17 cellular contexts compared by ENCODE assay signal in genomic region chr14:58077621-58078020, GRCh38.
DNase-seq lines count a peak whose midpoint lies in the region; TF ChIP-seq lines count a peak whose summit lies in the region.
"Had no signal": no experiment of that assay in that cellular context is flagged by ENCODE, and none has a peak within 500 bp of the region (broad histone marks: within the 10 kb centered on the region; RNA-seq: fewer than 3 reads in every experiment).

No MANE protein-coding gene starts in this region.

- H3K27me3 ChIP-seq in HUES6 (ENCODE audit: control insufficient read depth, insufficient read depth, low read length), result no peaks in the 10 kb centered on the region
- H3K27me3 ChIP-seq: Peyer's patch, testis had no signal

- in situ Hi-C loops in ACHN (cut with HindIII; ENCODE audit: low pct_ligation_motif_present, low pct_unique_long_range_greater_than_20kb, low sequenced_read_pairs), result no loop called here

- H3K4me3 Mint-ChIP-seq in MCF 10A (ENCODE audit: unreplicated experiment), result no peak overlapping the region
- H3K4me3 Mint-ChIP-seq: activated CD4-positive, alpha-beta T cell treated with anti-CD3 and anti-CD28 coated beads, Interleukin-2, amount 10 ng/mL, durations not matched to agents 24 days and 14 days; activated T-cell treated with anti-CD3 and anti-CD28 coated beads, Interleukin-2, amount 50 U/mL, for 72 hours had no signal

- peaks cover 22% of the 10 kb centered on the region for H3K4me1 ChIP-seq in HUES6 (ENCODE audit: control insufficient read depth, insufficient read depth, low read length)
- H3K4me1 ChIP-seq: lower lobe of right lung, testis had no signal

- H3K9me3 ChIP-seq in HUES6 (ENCODE audit: control insufficient read depth, insufficient read depth, low read depth, low read length), result no peaks in the 10 kb centered on the region
- H3K9me3 ChIP-seq: A549, lower lobe of right lung, Peyer's patch, testis had no signal

- no peak for TF ChIP-seq CTCF in MCF 10A (IDR thresholded peaks at IDR 0.05; ENCODE audit: unreplicated experiment)

- H3K27me3 Mint-ChIP-seq in MCF 10A (ENCODE audit: insufficient read depth, unreplicated experiment), result no peaks in the 10 kb centered on the region

- peak overlapping the region; percentile 77 for H3K27ac ChIP-seq in HUES6 (ENCODE audit: low read depth, low read length)
- H3K27ac ChIP-seq: A549, lower lobe of right lung, Peyer's patch, testis had no signal

- H3K36me3 ChIP-seq in HUES6 (ENCODE audit: control insufficient read depth, insufficient read depth, low read length), result no peaks in the 10 kb centered on the region
- H3K36me3 ChIP-seq: lower lobe of right lung, Peyer's patch had no signal

- H3K27ac Mint-ChIP-seq in MCF 10A (ENCODE audit: low read depth, unreplicated experiment), result peak overlapping the region; percentile 2
- H3K27ac Mint-ChIP-seq: activated CD4-positive, alpha-beta T cell treated with anti-CD3 and anti-CD28 coated beads, Interleukin-2, amount 10 ng/mL, durations not matched to agents 24 days and 14 days; activated T-cell treated with anti-CD3 and anti-CD28 coated beads, Interleukin-2, amount 50 U/mL, for 72 hours had no signal

- H3K36me3 Mint-ChIP-seq in MCF 10A (ENCODE audit: insufficient read depth, unreplicated experiment), result peaks cover 6% of the 10 kb centered on the region

- peaks cover 19% of the 10 kb centered on the region for H3K4me1 Mint-ChIP-seq in MCF 10A (ENCODE audit: insufficient read depth, unreplicated experiment)

- no peak overlapping the region for H3K4me3 ChIP-seq in HUES6 (ENCODE audit: low read depth, low read length)
- H3K4me3 ChIP-seq: A549, lower lobe of right lung, Peyer's patch, testis had no signal

- peak overlapping the region; percentile 44 for H3K9ac ChIP-seq in HUES6 (ENCODE audit: low read length)

- BruUV-seq in MCF 10A (replicated peaks; lab: Mats Ljungman, UMichigan), result no TSS peak

- POLR2A ChIA-PET in MCF 10A (lab: Yijun Ruan, JAX), result interaction anchor here (0.8 kb wide), 1 partner anchor 585 kb away, joined by 3 read pairs; no protein-coding TSS in a partner anchor

- intact Hi-C loops in MCF 10A (cut with micrococcal nuclease), result no loop called here

- DNase-seq in ACHN (peak; percentile 83), MCF 10A (ENCODE audit: unreplicated experiment) (no peak), kidney glomerular epithelial cell (lab: John Stamatoyannopoulos, UW) (peak; percentile 92), LoVo (ENCODE audit: low spot score) (no peak)
- no peak for DNase-seq in activated CD4-positive, alpha-beta T cell treated with anti-CD3 and anti-CD28 coated beads, Interleukin-2, amount 50 U/mL, for 48 hours
- no peak for DNase-seq in stimulated activated naive CD4-positive, alpha-beta T cell treated with Interleukin-2 at 50 U/mL for 16 hours (lab: John Stamatoyannopoulos, UW)
- no peak for DNase-seq in activated CD4-positive, CD25-positive, alpha-beta regulatory T cell (lab: John Stamatoyannopoulos, UW)
- DNase-seq: activated CD4-positive, alpha-beta T cell treated with anti-CD3 and anti-CD28 coated beads, Interleukin-2, amount 10 ng/mL, durations not matched to agents 24 days and 14 days; activated T-cell treated with anti-CD3 and anti-CD28 coated beads, Interleukin-2, amount 50 U/mL, for 72 hours; anterior cingulate cortex; lower lobe of right lung; NCI-H146; NCI-H526; Peyer's patch; testis had no signal

- no peaks in the 10 kb centered on the region for H3K9me3 Mint-ChIP-seq in MCF 10A (ENCODE audit: unreplicated experiment)
- H3K9me3 Mint-ChIP-seq: activated CD4-positive, alpha-beta T cell treated with anti-CD3 and anti-CD28 coated beads, Interleukin-2, amount 10 ng/mL, durations not matched to agents 24 days and 14 days; activated T-cell treated with anti-CD3 and anti-CD28 coated beads, Interleukin-2, amount 50 U/mL, for 72 hours had no signal

- CTCF ChIA-PET in MCF 10A (lab: Yijun Ruan, JAX), result interaction anchor here (0.6 to 1.7 kb wide), 11 partner anchors 9 to 608 kb away, joined by 3 to 6 read pairs (median 3); no protein-coding TSS in a partner anchor

Comparison
In these comparisons a context has a peak if more than half of its experiments do, and no peak if none do; other contexts are left out.
1. DNase-seq: peak in ACHN (single experiment) and kidney glomerular epithelial cell (single experiment); none in MCF 10A (single experiment), activated CD4-positive, alpha-beta T cell treated with anti-CD3 and anti-CD28 coated beads, Interleukin-2, amount 50 U/mL, for 48 hours (0 of 2), stimulated activated naive CD4-positive, alpha-beta T cell treated with Interleukin-2 at 50 U/mL for 16 hours (single experiment), LoVo (single experiment) and activated CD4-positive, CD25-positive, alpha-beta regulatory T cell (0 of 4).